17 cellular contexts compared by ENCODE assay signal in genomic region chr22:37324340-37325023, GRCh38. TPM values are rescaled to one million over a fixed set of nuclear protein-coding genes. Genes with fewer than 3 reads are reported as not detected.
DNase-seq lines count a peak whose midpoint lies in the region; ATAC-seq, FAIRE-seq and TF ChIP-seq lines count a peak whose summit lies in the region.
"Had no signal": no experiment of that assay in that cellular context is flagged by ENCODE, and none has a peak within 500 bp of the region (broad histone marks: within the 10 kb centered on the region; RNA-seq: fewer than 3 reads in every experiment).

No MANE protein-coding gene starts in this region.

- H3K27ac ChIP-seq in cardiac muscle cell (no peak overlapping the region), right atrium auricular region (no peak overlapping the region), duodenal mucosa (ENCODE audit: low read depth, low read length) (peak overlapping the region; percentile 57), HepG2 (ENCODE audit: extremely low read length, insufficient read depth, low read length) (no peak overlapping the region), WERI-Rb-1 (no peak overlapping the region)

- H3K36me3 Mint-ChIP-seq in activated CD8-positive, alpha-beta memory T cell treated with anti-CD3 and anti-CD28 coated beads, Interleukin-2, amount 10 ng/mL, durations not matched to agents 7 days and 5 days = no peaks in the 10 kb centered on the region

- H3K9me3 Mint-ChIP-seq in activated CD8-positive, alpha-beta memory T cell treated with anti-CD3 and anti-CD28 coated beads, Interleukin-2, amount 10 ng/mL, durations not matched to agents 7 days and 5 days (ENCODE audit: low read depth) = no peaks in the 10 kb centered on the region

- BruUV-seq in HepG2 (replicated peaks; lab: Mats Ljungman, UMichigan) = no TSS peak

- no peaks in the 10 kb centered on the region for H3K9me3 ChIP-seq in cardiac muscle cell (ENCODE audit: low read depth)
- no peaks in the 10 kb centered on the region for H3K9me3 ChIP-seq in right atrium auricular region
- no peaks in the 10 kb centered on the region for H3K9me3 ChIP-seq in duodenal mucosa (ENCODE audit: control insufficient read depth in 1 of 2, low read length in 2 of 2)
- H3K9me3 ChIP-seq in HepG2 (ENCODE audit: low read length) = no peaks in the 10 kb centered on the region
- no peaks in the 10 kb centered on the region for H3K9me3 ChIP-seq in WERI-Rb-1 (ENCODE audit: severe bottlenecking)
- H3K9me3 ChIP-seq: transverse colon had no signal

- H3K9ac ChIP-seq in duodenal mucosa (ENCODE audit: low read depth in 1 of 2, low read length in 2 of 2) (peak overlapping the region; percentile 19 to 43), HepG2 (ENCODE audit: insufficient read depth, low read depth, low read length) (no peak overlapping the region)

- intact Hi-C loops in HepG2 (cut with micrococcal nuclease; ENCODE audit: unreplicated experiment) = no loop called here

- H3K27ac Mint-ChIP-seq in activated CD8-positive, alpha-beta memory T cell treated with anti-CD3 and anti-CD28 coated beads, Interleukin-2, amount 10 ng/mL, durations not matched to agents 7 days and 5 days = no peak overlapping the region
- H3K27ac Mint-ChIP-seq: activated CD8-positive, alpha-beta T cell treated with anti-CD3 and anti-CD28 coated beads, Interleukin-2, amount 10 ng/mL, durations not matched to agents 7 days and 5 days had no signal

- H3K4me3 Mint-ChIP-seq in activated CD8-positive, alpha-beta memory T cell treated with anti-CD3 and anti-CD28 coated beads, Interleukin-2, amount 10 ng/mL, durations not matched to agents 7 days and 5 days = no peak overlapping the region
- H3K4me3 Mint-ChIP-seq: activated CD8-positive, alpha-beta T cell treated with anti-CD3 and anti-CD28 coated beads, Interleukin-2, amount 10 ng/mL, durations not matched to agents 7 days and 5 days had no signal

- no peak overlapping the region for H2AFZ ChIP-seq in HepG2 (ENCODE audit: low read length)

- no peak for FAIRE-seq in HepG2 (lab: Jason Lieb, UNC)
- FAIRE-seq: endometrium, HTR-8/SVneo had no signal

- in situ Hi-C loops in HepG2 (cut with HindIII; ENCODE audit: extremely low pct_ligation_motif_present, low pct_unique_long_range_greater_than_20kb) = loop anchor here (5.0 to 10.0 kb wide), 2 partner anchors 133 to 260 kb away; partner anchors contain the start of gene LGALS2

- H3K79me2 ChIP-seq in HepG2 (ENCODE audit: insufficient read depth, low read length) = no peaks in the 10 kb centered on the region

- TF ChIP-seq CTCF in cardiac muscle cell (IDR thresholded peaks at IDR 0.05; ENCODE audit: low read depth, low read length) (no peak), right atrium auricular region (IDR thresholded peaks at IDR 0.05) (no peak), HepG2 (CRISPR knock-in tag; IDR thresholded peaks at IDR 0.05) (no peak), WERI-Rb-1 (IDR thresholded peaks at IDR 0.05; ENCODE audit: low read depth, low read length) (no peak)

- TF ChIP-seq EP300 in HepG2 (IDR thresholded peaks at IDR 0.05; ENCODE audit: low read depth in 2 of 2, low read length in 2 of 2) = no peak
- TF ChIP-seq EP300 in HepG2 (CRISPR knock-in tag; IDR thresholded peaks at IDR 0.05; ENCODE audit: borderline replicate concordance) = no peak

- no peak for TF ChIP-seq POLR2A in HepG2 (IDR thresholded peaks at IDR 0.05; ENCODE audit: insufficient read depth in 1 of 2, low read depth in 2 of 2, low read length in 2 of 2)

- H3K4me3 ChIP-seq in cardiac muscle cell = peak overlapping the region; percentile 23
- H3K4me3 ChIP-seq in right atrium auricular region = no peak overlapping the region
- H3K4me3 ChIP-seq in duodenal mucosa (ENCODE audit: low read depth in 1 of 2, low read length in 2 of 2) = peak overlapping the region; percentile 28 to 31
- H3K4me3 ChIP-seq in HepG2 (replicated peaks in 1 of 3; ENCODE audit: insufficient read depth in 1 of 3, low read depth in 2 of 3, low read length in 3 of 3) = no peak overlapping the region
- no peak overlapping the region for H3K4me3 ChIP-seq in WERI-Rb-1 (ENCODE audit: low read depth, low read length)
- H3K4me3 ChIP-seq: lung had no signal

- POLR2A ChIA-PET in HepG2 (lab: Yijun Ruan, JAX) = no interaction called here

- peak overlapping the region; percentile 23; the same call in 1 of the 2 replicates for H3K4me2 ChIP-seq in HepG2 (ENCODE audit: low read depth, low read length)

- no peaks in the 10 kb centered on the region for H3K36me3 ChIP-seq in cardiac muscle cell
- no peaks in the 10 kb centered on the region for H3K36me3 ChIP-seq in right atrium auricular region
- no peaks in the 10 kb centered on the region for H3K36me3 ChIP-seq in duodenal mucosa (ENCODE audit: control insufficient read depth in 1 of 2, insufficient read depth in 2 of 2, low read length in 2 of 2)
- H3K36me3 ChIP-seq in HepG2 (replicated peaks in 1 of 2; ENCODE audit: control insufficient read depth in 1 of 2, insufficient read depth in 2 of 2, low read length in 2 of 2) = no peaks in the 10 kb centered on the region
- H3K36me3 ChIP-seq in WERI-Rb-1 = no peaks in the 10 kb centered on the region
- H3K36me3 ChIP-seq: transverse colon had no signal

- 85% methylated on average over 30 of the region's 49 CpGs for WGBS in HepG2 (ENCODE audit: low lambda C conversion rate)

- H3K27me3 ChIP-seq in cardiac muscle cell (peaks cover 77% of the 10 kb centered on the region), right atrium auricular region (peaks cover 3 to 12% of the 10 kb centered on the region in 2 donors), duodenal mucosa (ENCODE audit: control insufficient read depth in 1 of 2, insufficient read depth in 2 of 2, low read length in 2 of 2) (peaks cover 11 to 13% of the 10 kb centered on the region in 2 donors), HepG2 (ENCODE audit: control insufficient read depth in 1 of 2, insufficient read depth in 2 of 2, low read length in 2 of 2) (peaks cover 2 to 3% of the 10 kb centered on the region in 2 experiments; a peak in 3 of 5 replicates), WERI-Rb-1 (ENCODE audit: insufficient read depth, low read depth, severe bottlenecking) (no peaks in the 10 kb centered on the region)

- CTCF ChIA-PET in HepG2 (lab: Yijun Ruan, JAX; ENCODE audit: low intra/inter-chr PET ratio, low total read pairs) = no interaction called here
- CTCF ChIA-PET in activated CD8-positive, alpha-beta memory T cell treated with anti-CD3 and anti-CD28 coated beads, Interleukin-2, amount 10 ng/mL, durations not matched to agents 7 days and 5 days (lab: Charles Lee) = interaction anchor here (1.0 to 1.8 kb wide), 4 partner anchors 12 to 132 kb away, joined by 3 to 7 read pairs (median 4); no protein-coding TSS in a partner anchor

- H3K4me1 ChIP-seq in cardiac muscle cell (ENCODE audit: low read depth) (no peaks in the 10 kb centered on the region), right atrium auricular region (peaks cover 0 to 8% of the 10 kb centered on the region in 2 donors), duodenal mucosa (ENCODE audit: control insufficient read depth in 1 of 2, insufficient read depth in 2 of 2, low read length in 2 of 2) (peaks cover 47% of the 10 kb centered on the region in 2 donors), HepG2 (ENCODE audit: insufficient read depth, low read length) (peaks cover 54% of the 10 kb centered on the region)

- no peak for TF ChIP-seq RAD21 in HepG2 (CRISPR knock-in tag; IDR thresholded peaks at IDR 0.05)

- DNase-seq in cardiac muscle cell (ENCODE audit: low read depth in 1 of 2, low spot score in 1 of 2) (no peak), right atrium auricular region (ENCODE audit: low spot score) (no peak), HepG2 (ENCODE audit: low spot score) (no peak), WERI-Rb-1 (no peak)
- no peak for DNase-seq in activated CD8-positive, alpha-beta memory T cell treated with anti-CD3 and anti-CD28 coated beads, Interleukin-2, amount 10 ng/mL, durations not matched to agents 7 days and 5 days
- DNase-seq in stimulated activated naive CD8-positive, alpha-beta T cell treated with anti-CD3 and anti-CD28 coated beads, Interleukin-15, Interleukin-2, amounts not matched to agents 100 U/mL and 50 U/mL, for 24 hours = no peak
- DNase-seq: activated CD8-positive, alpha-beta T cell treated with anti-CD3 and anti-CD28 coated beads, Interleukin-2, amount 10 ng/mL, durations not matched to agents 7 days and 5 days; activated effector memory CD4-positive, alpha-beta T cell treated with anti-CD3 and anti-CD28 coated beads, Interleukin-2, amount 50 U/mL, for 16 hours; NCI-H1048; T1000 had no signal

- peaks cover 70% of the 10 kb centered on the region for H3K27me3 Mint-ChIP-seq in activated CD8-positive, alpha-beta memory T cell treated with anti-CD3 and anti-CD28 coated beads, Interleukin-2, amount 10 ng/mL, durations not matched to agents 7 days and 5 days

- no peaks in the 10 kb centered on the region for H3K4me1 Mint-ChIP-seq in activated CD8-positive, alpha-beta memory T cell treated with anti-CD3 and anti-CD28 coated beads, Interleukin-2, amount 10 ng/mL, durations not matched to agents 7 days and 5 days

- no peaks in the 10 kb centered on the region for H4K20me1 ChIP-seq in HepG2 (ENCODE audit: insufficient read depth, low read length)

- ATAC-seq in HepG2 (no peak), GM18867 (IDR thresholded peaks at IDR 0.05; ENCODE audit: unreplicated experiment) (no peak)
- ATAC-seq in activated CD8-positive, alpha-beta memory T cell treated with anti-CD3 and anti-CD28 coated beads, Interleukin-2, amount 10 ng/mL, durations not matched to agents 7 days and 5 days = no peak
- ATAC-seq in stimulated activated naive CD8-positive, alpha-beta T cell treated with anti-CD3 and anti-CD28 coated beads, Interleukin-15, Interleukin-2, amounts not matched to agents 100 U/mL and 50 U/mL, for 24 hours = no peak
- ATAC-seq: activated CD8-positive, alpha-beta T cell treated with anti-CD3 and anti-CD28 coated beads, Interleukin-2, amount 10 ng/mL, durations not matched to agents 7 days and 5 days had no signal

RNA-seq across cellular contexts. Expression of gene CYTH4, which starts 42.2 kb away (rescaled TPM):
- total RNA-seq in cardiac muscle cell = not detected in 2 replicates
- polyA plus RNA-seq in cardiac muscle cell = not detected in 2 replicates
- 1 to 10 TPM; 1.5 to 5.9 TPM for total RNA-seq in right atrium auricular region
- total RNA-seq in HepG2 (2016; rRNA removed; fragmentation: Illumina TruSeq; extraction: Trizol) = not detected in 2 replicates
- not detected in 2 replicates for total RNA-seq in HepG2 (2016; cell fraction: cytosol; rRNA removed; fragmentation: Illumina TruSeq; extraction: Trizol; ENCODE audit: low read depth)
- total RNA-seq in HepG2 (2016; cell fraction: insoluble cytoplasmic fraction; rRNA removed; fragmentation: Illumina TruSeq; extraction: Trizol) = not detected in 2 replicates
- total RNA-seq in HepG2 (2016; cell fraction: membrane; rRNA removed; fragmentation: Illumina TruSeq; extraction: Trizol) = not detected in 2 replicates
- not detected in 2 replicates for total RNA-seq in HepG2 (2016; cell fraction: nucleus; rRNA removed; fragmentation: Illumina TruSeq; extraction: Trizol)
- polyA plus RNA-seq in HepG2 (2011; rRNA removed) = not detected in 2 replicates
- polyA plus RNA-seq in HepG2 (2011; cell fraction: cytosol; rRNA removed) = 0.01 and 0.03 TPM in 2 replicates
- polyA plus RNA-seq in HepG2 (2011; cell fraction: nucleus; rRNA removed) = 0.05 and 0.11 TPM in 2 replicates
- not detected in 2 replicates for polyA plus RNA-seq in HepG2 (2012)
- not detected in 2 replicates for polyA plus RNA-seq in HepG2 (2016; cell fraction: cytosol; fragmentation: Illumina TruSeq; extraction: Trizol; ENCODE audit: low read depth)
- polyA plus RNA-seq in HepG2 (2016; cell fraction: insoluble cytoplasmic fraction; fragmentation: Illumina TruSeq; extraction: Trizol; ENCODE audit: low read depth) = not detected in 2 replicates
- polyA plus RNA-seq in HepG2 (2016; cell fraction: membrane; fragmentation: Illumina TruSeq; extraction: Trizol; ENCODE audit: low read depth) = not detected in 2 replicates
- not detected in 2 replicates for polyA plus RNA-seq in HepG2 (2016; cell fraction: nucleus; fragmentation: Illumina TruSeq; extraction: Trizol; ENCODE audit: insufficient read depth, low read depth)
- not detected in 2 replicates for polyA minus RNA-seq in HepG2 (2011; rRNA and poly(A)+ RNA removed; ENCODE audit: low replicate concordance)
- polyA minus RNA-seq in HepG2 (2011; cell fraction: cytosol; rRNA and poly(A)+ RNA removed) = not detected in 2 replicates
- polyA minus RNA-seq in HepG2 (2011; cell fraction: nucleus; rRNA and poly(A)+ RNA removed) = not detected in 2 replicates
- total RNA-seq in activated CD8-positive, alpha-beta memory T cell treated with anti-CD3 and anti-CD28 coated beads, Interleukin-2, amount 10 ng/mL, durations not matched to agents 7 days and 5 days = 100 to 1,000 TPM in 1 of 2 experiments, 10 to 100 TPM in 1; 97.8 to 123 TPM
- total RNA-seq: NCI-H460 had no signal

Comparison
In these comparisons a context has a peak if more than half of its experiments do, and no peak if none do; other contexts are left out.
1. H3K4me3 ChIP-seq: peak in cardiac muscle cell (single experiment) and duodenal mucosa (2 of 2); none in right atrium auricular region (0 of 2), HepG2 (0 of 3) and WERI-Rb-1 (single experiment).
2. RNA of gene CYTH4, which starts 42.2 kb away (total RNA-seq): 97.8 to 123 TPM in activated CD8-positive, alpha-beta memory T cell treated with anti-CD3 and anti-CD28 coated beads, Interleukin-2, amount 10 ng/mL, durations not matched to agents 7 days and 5 days; 1.5 to 5.9 TPM in right atrium auricular region, not detected in cardiac muscle cell and not detected in HepG2; every median in the first group is over 10 times any median in the second.